In genomic region chr14:70416322-70416716, GRCh38 we compare ENCODE assay signal across 7 cellular contexts. TPM values are rescaled to one million over a fixed set of nuclear protein-coding genes. Genes with fewer than 3 reads are reported as not detected.
DNase-seq lines count a peak whose midpoint lies in the region; ATAC-seq and TF ChIP-seq lines count a peak whose summit lies in the region.

No MANE protein-coding gene starts in this region.

- H4K20me1 ChIP-seq in MM.1S (ENCODE audit: insufficient read depth, low read length): no peaks in the 10 kb centered on the region

- H3K36me3 ChIP-seq in MM.1S (replicated peaks; ENCODE audit: insufficient read depth, low read length) (no peaks in the 10 kb centered on the region), breast epithelium (no peaks in the 10 kb centered on the region), right lobe of liver (no peaks in the 10 kb centered on the region), upper lobe of left lung (peaks cover 0 to 8% (median 0%) of the 10 kb centered on the region in 4 donors)

- H3K9ac ChIP-seq in MM.1S (ENCODE audit: low read length): peak overlapping the region; percentile 32; the same call in 1 of the 2 replicates

- DNase-seq in MM.1S (no peak), breast epithelium (ENCODE audit: low spot score in 2 of 2) (no peak), right lobe of liver (no peak), upper lobe of left lung (no peak), amniotic stem cell (lab: John Stamatoyannopoulos, UW) (no peak)

- no peak for TF ChIP-seq POLR2A in breast epithelium (IDR thresholded peaks at IDR 0.05)
- TF ChIP-seq POLR2A in right lobe of liver (IDR thresholded peaks at IDR 0.05): no peak
- TF ChIP-seq POLR2A in upper lobe of left lung (IDR thresholded peaks at IDR 0.05): no peak

- intact Hi-C loops in breast epithelium (cut with DNase I; ENCODE audit: low total_unique reads) (no loop called here), right lobe of liver (cut with DNase I) (no loop called here)

- H3K4me3 ChIP-seq in GM08714 (ENCODE audit: low read length) (peak overlapping the region; percentile 74), MM.1S (ENCODE audit: low read length) (peak overlapping the region; percentile 63), breast epithelium (peak overlapping the region; percentile 73 to 91 (median 78)), right lobe of liver (peak overlapping the region; percentile 53 to 73 (median 63)), upper lobe of left lung (peak overlapping the region; percentile 45 to 87 (median 70))

- no peaks in the 10 kb centered on the region for H3K27me3 ChIP-seq in MM.1S (replicated peaks; ENCODE audit: insufficient read depth, low read length)
- no peaks in the 10 kb centered on the region for H3K27me3 ChIP-seq in breast epithelium
- no peaks in the 10 kb centered on the region for H3K27me3 ChIP-seq in right lobe of liver
- no peaks in the 10 kb centered on the region for H3K27me3 ChIP-seq in upper lobe of left lung

- peak overlapping the region; percentile 66 for H3K4me2 ChIP-seq in MM.1S (ENCODE audit: low read depth, low read length)

- 2% methylated on average over 8 of the region's 8 CpGs for WGBS in right lobe of liver (ENCODE audit: insufficient coverage, low coverage, low lambda C conversion rate, missing lambda C conversion rate)
- 4 to 8% methylated on average over 8 of the region's 8 CpGs for WGBS in upper lobe of left lung, 2 donors

- TF ChIP-seq EP300 in upper lobe of left lung (IDR thresholded peaks at IDR 0.05): no peak

- no peaks in the 10 kb centered on the region for H3F3A ChIP-seq in MM.1S (ENCODE audit: insufficient read depth, low read length)

- H3K79me2 ChIP-seq in MM.1S (ENCODE audit: low read length): no peaks in the 10 kb centered on the region; the same call in 1 of the 2 replicates

- H3K9me2 ChIP-seq in MM.1S (replicated peaks; ENCODE audit: insufficient read depth, low read length): no peaks in the 10 kb centered on the region

- peak overlapping the region; percentile 27; the same call in 1 of the 2 replicates for H3K27ac ChIP-seq in MM.1S (ENCODE audit: low read length)
- peak overlapping the region; percentile 75 to 86 for H3K27ac ChIP-seq in breast epithelium
- H3K27ac ChIP-seq in right lobe of liver: peak overlapping the region; percentile 58 to 77 (median 63)
- H3K27ac ChIP-seq in upper lobe of left lung: peak overlapping the region; percentile 43 to 79 (median 72)

- peak overlapping the region; percentile 30 for H2AFZ ChIP-seq in MM.1S (ENCODE audit: low read length)

- peak; percentile 44 to 63 (median 50) for ATAC-seq in right lobe of liver
- peak in 1 of 2 donors; percentile 43 for ATAC-seq in upper lobe of left lung (ENCODE audit: low FRiP score in 2 of 2)
- ATAC-seq in GM21526 (IDR thresholded peaks at IDR 0.05; ENCODE audit: low FRiP score, unreplicated experiment): no peak

- no peaks in the 10 kb centered on the region for H3K9me3 ChIP-seq in MM.1S (replicated peaks; ENCODE audit: insufficient read depth, low read length)
- no peaks in the 10 kb centered on the region for H3K9me3 ChIP-seq in breast epithelium
- H3K9me3 ChIP-seq in right lobe of liver: no peaks in the 10 kb centered on the region
- H3K9me3 ChIP-seq in upper lobe of left lung: no peaks in the 10 kb centered on the region

- H3K4me1 ChIP-seq in MM.1S (ENCODE audit: low read length) (no peaks in the 10 kb centered on the region), breast epithelium (no peaks in the 10 kb centered on the region), right lobe of liver (peaks cover 0 to 7% (median 2%) of the 10 kb centered on the region in 4 donors), upper lobe of left lung (peaks cover 11 to 20% (median 16%) of the 10 kb centered on the region in 4 donors)

- TF ChIP-seq CTCF in MM.1S (IDR thresholded peaks at IDR 0.05; ENCODE audit: low read length) (no peak), breast epithelium (IDR thresholded peaks at IDR 0.05) (no peak), right lobe of liver (IDR thresholded peaks at IDR 0.05) (no peak), upper lobe of left lung (IDR thresholded peaks at IDR 0.05) (no peak)

RNA-seq across cellular contexts. Expression of gene SYNJ2BP, which starts 0.6 kb away (rescaled TPM):
- 10 to 100 TPM; 14.2 to 26.2 (median 19.3) TPM for total RNA-seq in breast epithelium
- 10 to 100 TPM; 15.9 to 26.9 (median 21.1) TPM for total RNA-seq in right lobe of liver
- total RNA-seq in upper lobe of left lung: 10 to 100 TPM in 5 of 6 donors, 1 to 10 TPM in 1; 9.4 to 29.7 (median 22.8) TPM

RNA-seq across cellular contexts. Expression of gene ADAM21, which starts 35.7 kb away (rescaled TPM):
- total RNA-seq in breast epithelium (under 1 TPM in 1 of 3 donors, not detected in 2; 0.16 TPM), right lobe of liver (under 1 TPM in 2 of 6 experiments, not detected in 4; 0.12 to 0.17 TPM), upper lobe of left lung (under 1 TPM in 2 of 6 donors, not detected in 4; 0.17 to 0.39 TPM)

RNA-seq across cellular contexts. Expression of gene COX16, which starts 56.8 kb away (rescaled TPM):
- total RNA-seq in breast epithelium: 10 to 100 TPM; 22.2 to 26.2 (median 25.2) TPM
- 10 to 100 TPM; 15.4 to 27.6 (median 20.1) TPM for total RNA-seq in right lobe of liver
- total RNA-seq in upper lobe of left lung: 10 to 100 TPM in 5 of 6 donors, 1 to 10 TPM in 1; 9.4 to 24.0 (median 22.4) TPM

Comparison
In these comparisons a context has a peak if more than half of its experiments do, and no peak if none do; other contexts are left out.
1. H3K27ac ChIP-seq: peak in every context shown above with its lines; median percentile 80 in breast epithelium; 72 in upper lobe of left lung; 63 in right lobe of liver; 27 in MM.1S.